In genomic region chr2:58727977-58728656, GRCh38 we compare ENCODE assay signal across 25 cellular contexts.
"Had no signal": no experiment of that assay in that cellular context is flagged by ENCODE, and none has a peak within 500 bp of the region (broad histone marks: within the 10 kb centered on the region; RNA-seq: fewer than 3 reads in every experiment).

No MANE protein-coding gene starts in this region.

- H3K9me3 ChIP-seq: ascending aorta had no signal

- H3K27ac Mint-ChIP-seq: activated CD8-positive, alpha-beta T cell treated with anti-CD3 and anti-CD28 coated beads, Interleukin-2, amount 10 ng/mL, durations not matched to agents 7 days and 5 days; activated naive CD4-positive, alpha-beta T cell treated with anti-CD3 and anti-CD28 coated beads, Interleukin-2, amount 50 U/mL, for 24 hours; activated naive CD8-positive, alpha-beta T cell treated with anti-CD3 and anti-CD28 coated beads, Interleukin-2, amount 50 U/mL, for 24 hours; T-helper 1 cell treated with Interleukin-12 subunit alpha and Interleukin-12 subunit beta and Interleukin-4 antibody, amounts not matched to agents 30 μg/mL and 1 μg/mL, for 36 hours; WTC11 had no signal

- H3K4me1 Mint-ChIP-seq: activated naive CD4-positive, alpha-beta T cell treated with anti-CD3 and anti-CD28 coated beads, Interleukin-2, amount 50 U/mL, for 24 hours had no signal

- H3K36me3 Mint-ChIP-seq: activated naive CD4-positive, alpha-beta T cell treated with anti-CD3 and anti-CD28 coated beads, Interleukin-2, amount 50 U/mL, for 24 hours; WTC11 had no signal

- H3K36me3 ChIP-seq: ascending aorta, cardiac muscle cell had no signal

- H3K9me3 Mint-ChIP-seq: activated naive CD4-positive, alpha-beta T cell treated with anti-CD3 and anti-CD28 coated beads, Interleukin-2, amount 50 U/mL, for 24 hours; activated naive CD8-positive, alpha-beta T cell treated with anti-CD3 and anti-CD28 coated beads, Interleukin-2, amount 50 U/mL, for 24 hours; T-helper 1 cell treated with Interleukin-12 subunit alpha and Interleukin-12 subunit beta and Interleukin-4 antibody, amounts not matched to agents 30 μg/mL and 1 μg/mL, for 36 hours; WTC11 had no signal

- DNase-seq: activated CD4-positive, alpha-beta T cell treated with anti-CD3 and anti-CD28 coated beads for 48 hours; activated CD4-positive, alpha-beta T cell treated with anti-CD3 and anti-CD28 coated beads, Interleukin-2, amount 50 U/mL, for 4 hours; activated CD4-positive, CD25-positive, alpha-beta regulatory T cell treated with anti-CD3 and anti-CD28 coated beads, Interleukin-2, amount 50 U/mL, for 72 hours; activated CD8-positive, alpha-beta memory T cell treated with anti-CD3 and anti-CD28 coated beads, Interleukin-2, amount 50 U/mL, for 48 hours; activated CD8-positive, alpha-beta T cell treated with anti-CD3 and anti-CD28 coated beads, Interleukin-2, amount 10 ng/mL, durations not matched to agents 7 days and 5 days; activated naive CD8-positive, alpha-beta T cell treated with anti-CD3 and anti-CD28 coated beads, Interleukin-2, amount 50 U/mL, for 24 hours; activated T-cell treated with anti-CD3 and anti-CD28 coated beads, Interleukin-2, amount 50 U/mL, for 1 hour; amniotic stem cell; body of pancreas; Kasumi-1; KBM-7; NCI-H1105 treated with DMSO at 0.1 percent for 48 hours; NCI-H1436 treated with DMSO at 0.1 percent for 48 hours; NCI-H187; NCI-H2081; NCI-H510A treated with DMSO at 0.1 percent for 48 hours; NCI-H69; NK-92 treated with Interleukin-12 subunit alpha and Interleukin-12 subunit beta, amount 100 ng/mL, for 24 hours; SHP77 treated with DMSO at 0.1 percent for 48 hours had no signal

- ATAC-seq: activated CD8-positive, alpha-beta T cell treated with anti-CD3 and anti-CD28 coated beads, Interleukin-2, amount 10 ng/mL, durations not matched to agents 7 days and 5 days; activated naive CD8-positive, alpha-beta T cell treated with anti-CD3 and anti-CD28 coated beads, Interleukin-2, amount 50 U/mL, for 24 hours; body of pancreas; WTC11 had no signal

- H3K4me3 Mint-ChIP-seq: activated CD8-positive, alpha-beta T cell treated with anti-CD3 and anti-CD28 coated beads, Interleukin-2, amount 10 ng/mL, durations not matched to agents 7 days and 5 days; activated naive CD4-positive, alpha-beta T cell treated with anti-CD3 and anti-CD28 coated beads, Interleukin-2, amount 50 U/mL, for 24 hours; activated naive CD8-positive, alpha-beta T cell treated with anti-CD3 and anti-CD28 coated beads, Interleukin-2, amount 50 U/mL, for 24 hours; T-helper 1 cell treated with Interleukin-12 subunit alpha and Interleukin-12 subunit beta and Interleukin-4 antibody, amounts not matched to agents 30 μg/mL and 1 μg/mL, for 36 hours; WTC11 had no signal

- FAIRE-seq: RCC 7860 had no signal

- H3K4me1 ChIP-seq: ascending aorta, body of pancreas had no signal

- H3K4me3 ChIP-seq: ascending aorta, body of pancreas, cardiac muscle cell had no signal

- H3K27ac ChIP-seq: ascending aorta, body of pancreas, cardiac muscle cell had no signal

- H3K27me3 ChIP-seq: ascending aorta, body of pancreas, cardiac muscle cell had no signal

- H3K27me3 Mint-ChIP-seq: activated naive CD4-positive, alpha-beta T cell treated with anti-CD3 and anti-CD28 coated beads, Interleukin-2, amount 50 U/mL, for 24 hours; activated naive CD8-positive, alpha-beta T cell treated with anti-CD3 and anti-CD28 coated beads, Interleukin-2, amount 50 U/mL, for 24 hours had no signal
